In the genomic region with DNA sequence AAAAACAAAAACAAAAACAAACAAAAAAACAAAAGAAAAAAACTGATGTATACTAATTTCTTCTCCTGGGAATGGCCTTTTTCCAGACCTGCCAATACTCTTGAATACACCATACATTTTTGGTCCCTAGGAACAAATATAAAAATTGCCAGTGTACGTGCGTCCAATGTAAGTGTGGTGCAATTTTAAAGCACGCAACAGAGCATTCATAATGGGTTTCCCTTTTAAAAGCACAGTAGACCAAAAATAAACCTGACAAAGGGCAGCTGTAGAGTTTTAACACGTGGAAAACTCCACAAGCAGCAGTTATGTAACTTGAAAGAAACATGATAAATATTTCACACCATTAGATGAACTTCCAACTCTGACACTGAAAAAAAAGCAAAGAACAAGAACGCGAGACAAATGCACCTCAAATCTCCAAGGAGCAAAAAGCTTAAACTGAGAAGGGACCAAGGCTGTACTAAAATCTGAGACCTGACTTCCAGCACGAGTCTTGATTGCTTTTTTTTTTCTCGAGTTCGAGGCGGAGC, we compare ENCODE assay signal across 8 cellular contexts. TPM values are rescaled to one million over a fixed set of nuclear protein-coding genes. Genes with fewer than 3 reads are reported as not detected.
DNase-seq lines count a peak whose midpoint lies in the region; ATAC-seq and TF ChIP-seq lines count a peak whose summit lies in the region.

No MANE protein-coding gene starts in this region.

- peaks cover 36% of the 10 kb centered on the region for H3K4me1 ChIP-seq in BLaER1
- H3K4me1 ChIP-seq in Peyer's patch: peaks cover 0 to 5% (median 2%) of the 10 kb centered on the region in 4 donors
- peaks cover 2% of the 10 kb centered on the region for H3K4me1 ChIP-seq in parathyroid adenoma

- H3K79me2 ChIP-seq in parathyroid adenoma: no peaks in the 10 kb centered on the region

- H3K4me3 ChIP-seq in BLaER1: peak overlapping the region; percentile 81
- H3K4me3 ChIP-seq in Peyer's patch: peak overlapping the region; percentile 51 to 63 (median 60)
- H3K4me3 ChIP-seq in parathyroid adenoma (ENCODE audit: low read depth, low read length): peak overlapping the region; percentile 63

- DNase-seq in Peyer's patch (no peak), fibroblast of gingiva (ENCODE audit: low read depth) (peak; percentile 8), ACHN (no peak)

- no peaks in the 10 kb centered on the region for H3K27me3 ChIP-seq in BLaER1
- H3K27me3 ChIP-seq in Peyer's patch: no peaks in the 10 kb centered on the region
- no peaks in the 10 kb centered on the region for H3K27me3 ChIP-seq in parathyroid adenoma (ENCODE audit: control insufficient read depth, insufficient read depth, low read length)

- in situ Hi-C loops in ACHN (cut with HindIII; ENCODE audit: low pct_ligation_motif_present, low pct_unique_long_range_greater_than_20kb, low sequenced_read_pairs): no loop called here

- H3K36me3 ChIP-seq in BLaER1: no peaks in the 10 kb centered on the region
- no peaks in the 10 kb centered on the region for H3K36me3 ChIP-seq in Peyer's patch
- H3K36me3 ChIP-seq in parathyroid adenoma (ENCODE audit: control insufficient read depth, insufficient read depth, low read length): no peaks in the 10 kb centered on the region

- H3K27ac ChIP-seq in BLaER1: peak overlapping the region; percentile 56; the same call in 1 of the 2 replicates
- H3K27ac ChIP-seq in Peyer's patch: peak overlapping the region in 3 of 4 donors; percentile 77 to 80 (median 77)
- peak overlapping the region; percentile 43 for H3K27ac ChIP-seq in parathyroid adenoma

- TF ChIP-seq CTCF in Peyer's patch (IDR thresholded peaks at IDR 0.05): no peak
- no peak for TF ChIP-seq CTCF in parathyroid adenoma (IDR thresholded peaks at IDR 0.05)

- TF ChIP-seq POLR2A in Peyer's patch (IDR thresholded peaks at IDR 0.05): no peak

- peak overlapping the region; percentile 88 for H2AFZ ChIP-seq in parathyroid adenoma

- H4K20me1 ChIP-seq in BLaER1: no peaks in the 10 kb centered on the region

- no peaks in the 10 kb centered on the region for H3K9me3 ChIP-seq in BLaER1
- H3K9me3 ChIP-seq in Peyer's patch: no peaks in the 10 kb centered on the region
- no peaks in the 10 kb centered on the region for H3K9me3 ChIP-seq in parathyroid adenoma (ENCODE audit: control insufficient read depth, low read length)

- H3K9ac ChIP-seq in BLaER1 (peak overlapping the region; percentile 82), parathyroid adenoma (no peak overlapping the region)

- ATAC-seq in GM21526 (IDR thresholded peaks at IDR 0.05; ENCODE audit: low FRiP score, unreplicated experiment) (peak; percentile 35), HG03159 (IDR thresholded peaks at IDR 0.05; ENCODE audit: unreplicated experiment) (no peak), HG03025 (IDR thresholded peaks at IDR 0.05; ENCODE audit: low FRiP score, unreplicated experiment) (no peak)

- H3K4me2 ChIP-seq in BLaER1 (peak overlapping the region; percentile 93), parathyroid adenoma (ENCODE audit: low read length) (peak overlapping the region; percentile 77)

RNA-seq across cellular contexts. Expression of a gene that starts 0.4 kb away (rescaled TPM):
- total RNA-seq in Peyer's patch: 10 to 100 TPM in 2 of 4 donors, 1 to 10 TPM in 2; 4.2 to 23.1 (median 9.2) TPM

RNA-seq across cellular contexts. Expression of a gene that starts 31.4 kb away (rescaled TPM):
- total RNA-seq in Peyer's patch: 10 to 100 TPM in 3 of 4 donors, 1 to 10 TPM in 1; 5.3 to 18.2 (median 16.1) TPM
